ENCODE assay signal across 1 cellular context in the genomic region with DNA sequence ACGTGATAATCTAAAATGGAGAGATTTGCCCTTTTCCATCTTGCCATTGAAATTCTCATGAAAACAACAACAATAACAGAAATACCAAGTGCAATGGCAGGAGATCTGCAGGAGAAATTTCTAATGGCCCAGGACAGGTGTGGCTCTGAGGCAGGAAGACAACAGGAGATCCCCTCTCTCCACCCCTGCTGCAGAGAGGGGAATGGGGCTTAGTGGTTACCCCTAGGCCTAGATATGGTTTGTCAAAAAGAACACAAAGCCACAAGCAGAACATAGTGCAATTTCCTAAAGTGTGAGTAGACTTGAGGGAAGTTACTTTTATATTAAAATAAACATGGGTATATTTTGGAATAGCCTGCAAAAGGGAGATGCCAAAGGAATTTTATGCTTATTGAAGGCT.
TF ChIP-seq lines count a peak whose summit lies in the region.

No MANE protein-coding gene starts in this region.

TF ChIP-seq in H1, 55 proteins besides CTCF, POLR2A, EP300 and RAD21:
- TF ChIP-seq PHF8 (conservative IDR thresholded peaks at IDR 0.05; ENCODE audit: low read depth, low read length) (no peak), SRF (IDR thresholded peaks at IDR 0.05; ENCODE audit: low read depth, low read length) (no peak), CHD1 (IDR thresholded peaks at IDR 0.05; ENCODE audit: low read depth, low read length) (no peak), CEBPB (IDR thresholded peaks at IDR 0.05; ENCODE audit: low read depth, low read length) (no peak), ZNF274 (IDR thresholded peaks at IDR 0.05; ENCODE audit: borderline replicate concordance, extremely low read depth, low read length) (no peak), GABPA (IDR thresholded peaks at IDR 0.05; ENCODE audit: borderline replicate concordance, insufficient read depth, low read length) (no peak), FOSL1 (IDR thresholded peaks at IDR 0.05; ENCODE audit: insufficient read depth, low read depth, low read length) (no peak)
